15 cellular contexts compared by ENCODE assay signal in genomic region chr19:4082172-4082571, GRCh38.
"Had no signal": no experiment of that assay in that cellular context is flagged by ENCODE, and none has a peak within 500 bp of the region (broad histone marks: within the 10 kb centered on the region; RNA-seq: fewer than 3 reads in every experiment).

No MANE protein-coding gene starts in this region.

- H3K27ac Mint-ChIP-seq: activated CD4-positive, alpha-beta T cell treated with anti-CD3 and anti-CD28 coated beads, Interleukin-2, amount 10 ng/mL, durations not matched to agents 7 days and 5 days; activated naive CD4-positive, alpha-beta T cell treated with anti-CD3 and anti-CD28 coated beads for 36 hours; activated T-helper 2 cell treated with anti-CD3 and anti-CD28 coated beads, Interferon-gamma antibody, Interleukin-2, Interleukin-4, amounts not matched to agents 10 μg/mL and 5 μg/mL and 100 μg/mL, durations not matched to agents 14 hours and 24 hours and 36 hours; endodermal cell had no signal

- H3K9me3 Mint-ChIP-seq: activated CD4-positive, alpha-beta T cell treated with anti-CD3 and anti-CD28 coated beads, Interleukin-2, amount 10 ng/mL, durations not matched to agents 7 days and 5 days; activated naive CD4-positive, alpha-beta T cell treated with anti-CD3 and anti-CD28 coated beads for 36 hours; activated T-helper 2 cell treated with anti-CD3 and anti-CD28 coated beads, Interferon-gamma antibody, Interleukin-2, Interleukin-4, amounts not matched to agents 10 μg/mL and 5 μg/mL and 100 μg/mL, durations not matched to agents 14 hours and 24 hours and 36 hours; endodermal cell; natural killer cell had no signal

- H3K27me3 Mint-ChIP-seq: activated CD4-positive, alpha-beta T cell treated with anti-CD3 and anti-CD28 coated beads, Interleukin-2, amount 10 ng/mL, durations not matched to agents 7 days and 5 days had no signal

- DNase-seq: activated CD4-positive, alpha-beta T cell treated with anti-CD3 and anti-CD28 coated beads, Interleukin-2, amount 10 ng/mL, durations not matched to agents 7 days and 5 days; activated CD4-positive, CD25-positive, alpha-beta regulatory T cell; activated naive CD4-positive, alpha-beta T cell treated with anti-CD3 and anti-CD28 coated beads for 36 hours; activated T-cell treated with anti-CD3 and anti-CD28 coated beads, Interleukin-2, amount 50 U/mL, for 1 hour; dorsolateral prefrontal cortex; endodermal cell; heart right ventricle; natural killer cell; nucleus accumbens; stimulated activated CD4-positive, alpha-beta T cell treated with anti-CD3 and anti-CD28 coated beads, Interleukin-15, amount 100 ng/mL, for 24 hours; stimulated activated CD4-positive, alpha-beta T cell treated with anti-CD3 and anti-CD28 coated beads, Interleukin-4, amount 100 ng/mL, for 1 hour; stimulated activated naive CD4-positive, alpha-beta T cell; substantia nigra had no signal

- H3K4me3 Mint-ChIP-seq: activated CD4-positive, alpha-beta T cell treated with anti-CD3 and anti-CD28 coated beads, Interleukin-2, amount 10 ng/mL, durations not matched to agents 7 days and 5 days; activated naive CD4-positive, alpha-beta T cell treated with anti-CD3 and anti-CD28 coated beads for 36 hours; endodermal cell had no signal

- H3K4me1 Mint-ChIP-seq: endodermal cell had no signal

- ATAC-seq: gastroesophageal sphincter, heart right ventricle, natural killer cell had no signal

- H3K36me3 Mint-ChIP-seq: natural killer cell had no signal
